ENCODE assay signal across 8 cellular contexts in genomic region chr17:41785876-41786226, GRCh38. TPM values are rescaled to one million over a fixed set of nuclear protein-coding genes. Genes with fewer than 3 reads are reported as not detected.
DNase-seq lines count a peak whose midpoint lies in the region; ATAC-seq and TF ChIP-seq lines count a peak whose summit lies in the region.

No MANE protein-coding gene starts in this region.

- peak overlapping the region; percentile 93 for H3K4me3 ChIP-seq in endodermal cell (ENCODE audit: low read length)

- H3K4me1 Mint-ChIP-seq in endodermal cell: peaks cover 25% of the 10 kb centered on the region
- peaks cover 47% of the 10 kb centered on the region for H3K4me1 Mint-ChIP-seq in nephron

- peak; percentile 18 for DNase-seq in EH (ENCODE audit: low read depth)
- peak; percentile 83 for DNase-seq in NCI-H748 (lab: John Stamatoyannopoulos, UW; ENCODE audit: unreplicated experiment)
- DNase-seq in endodermal cell: peak; percentile 94
- no peak for DNase-seq in activated effector memory CD4-positive, alpha-beta T cell treated with Interleukin-2 at 50 U/mL for 16 hours
- no peak for DNase-seq in COLO829 (ENCODE audit: low spot score)
- DNase-seq in GM13977 (ENCODE audit: low spot score): no peak

- peaks cover 3% of the 10 kb centered on the region for H3K4me1 ChIP-seq in endodermal cell (ENCODE audit: control insufficient read depth, insufficient read depth, low read length)

- peaks cover 20% of the 10 kb centered on the region for H3K36me3 ChIP-seq in endodermal cell (ENCODE audit: control insufficient read depth, insufficient read depth, low read length)

- H3K36me3 Mint-ChIP-seq in endodermal cell (ENCODE audit: low read depth) (peaks cover 14% of the 10 kb centered on the region), nephron (ENCODE audit: low read depth) (peaks cover 9% of the 10 kb centered on the region)

- no peak for ATAC-seq in HG02798 (IDR thresholded peaks at IDR 0.05; ENCODE audit: poor library complexity, unreplicated experiment)

- H3K9me3 Mint-ChIP-seq in endodermal cell (no peaks in the 10 kb centered on the region), nephron (no peaks in the 10 kb centered on the region)

- H3K4me3 Mint-ChIP-seq in endodermal cell (peak overlapping the region; percentile 81), nephron (peak overlapping the region; percentile 85 to 97 (median 94))

- H3K27ac Mint-ChIP-seq in endodermal cell (peak overlapping the region; percentile 96), nephron (peak overlapping the region; percentile 91 to 95 (median 95))

- 0 to 2% methylated on average over 16 to 21 of the region's 21 CpGs for WGBS in endodermal cell (ENCODE audit: insufficient coverage in 1 of 2, insufficient read length in 1 of 2), 2 experiments

- no peaks in the 10 kb centered on the region for H3K27me3 ChIP-seq in endodermal cell (ENCODE audit: control insufficient read depth, insufficient read depth, low read length, poor library complexity, severe bottlenecking)

- in situ Hi-C loops in GM13977 (cut with MboI; ENCODE audit: low pct_unique_long_range_greater_than_20kb, low sequenced_read_pairs, unreplicated experiment): no loop called here

- H3K9me3 ChIP-seq in endodermal cell (ENCODE audit: control insufficient read depth, low read length): no peaks in the 10 kb centered on the region

- no peak for TF ChIP-seq CTCF in endodermal cell (conservative IDR thresholded peaks at IDR 0.05)
- no peak for TF ChIP-seq CTCF in nephron (IDR thresholded peaks at IDR 0.05; ENCODE audit: unreplicated experiment in 3 of 3)
- no peak for TF ChIP-seq CTCF in GM13977 (IDR thresholded peaks at IDR 0.05; ENCODE audit: extremely low read depth, insufficient read depth, missing control alignments)

- H3K27me3 Mint-ChIP-seq in endodermal cell (ENCODE audit: insufficient read depth): peaks cover 16% of the 10 kb centered on the region
- H3K27me3 Mint-ChIP-seq in nephron (ENCODE audit: low read depth): peaks cover 4% of the 10 kb centered on the region

- peak overlapping the region; percentile 68 for H3K9ac ChIP-seq in endodermal cell (ENCODE audit: extremely low read depth, low read length, poor library complexity, severe bottlenecking)

- peak overlapping the region; percentile 83 for H3K27ac ChIP-seq in endodermal cell (ENCODE audit: low read depth, low read length)

RNA-seq across cellular contexts. Expression of gene JUP, which starts 0.7 kb away (rescaled TPM):
- total RNA-seq in endodermal cell: 100 to 1,000 TPM; 112 to 167 TPM
- 71.5 TPM for polyA plus RNA-seq in endodermal cell (2013, experiment 1 of 2)
- polyA plus RNA-seq in endodermal cell (2013, experiment 2 of 2): 69.3 TPM

RNA-seq across cellular contexts. Expression of gene P3H4, which starts 25.9 kb away (rescaled TPM):
- total RNA-seq in endodermal cell: 10 to 100 TPM; 23.9 to 40.6 TPM
- polyA plus RNA-seq in endodermal cell (2013, experiment 1 of 2): 32.2 TPM
- polyA plus RNA-seq in endodermal cell (2013, experiment 2 of 2): 34.7 TPM

RNA-seq across cellular contexts. Expression of gene FKBP10, which starts 27.0 kb away (rescaled TPM):
- 100 to 1,000 TPM; 179 to 291 TPM for total RNA-seq in endodermal cell
- polyA plus RNA-seq in endodermal cell (2013, experiment 1 of 2): 230 TPM
- 211 TPM for polyA plus RNA-seq in endodermal cell (2013, experiment 2 of 2)

RNA-seq across cellular contexts. Expression of gene NT5C3B, which starts 50.2 kb away (rescaled TPM):
- 10 to 100 TPM; 65.2 to 79.5 TPM for total RNA-seq in endodermal cell
- 77.9 TPM for polyA plus RNA-seq in endodermal cell (2013, experiment 1 of 2)
- 72.6 TPM for polyA plus RNA-seq in endodermal cell (2013, experiment 2 of 2)

RNA-seq across cellular contexts. Expression of gene HAP1, which starts 51.4 kb away (rescaled TPM):
- 1 to 10 TPM; 1.7 TPM for total RNA-seq in endodermal cell
- polyA plus RNA-seq in endodermal cell (2013, experiment 1 of 2): 0.82 TPM
- 0.66 TPM for polyA plus RNA-seq in endodermal cell (2013, experiment 2 of 2)

Comparison
In these comparisons a context has a peak if more than half of its experiments do, and no peak if none do; other contexts are left out.
1. DNase-seq: peak in EH (single experiment), NCI-H748 (single experiment) and endodermal cell (single experiment); none in activated effector memory CD4-positive, alpha-beta T cell treated with Interleukin-2 at 50 U/mL for 16 hours (single experiment), COLO829 (single experiment) and GM13977 (single experiment).